15 cellular contexts compared by ENCODE assay signal in genomic region chr1:27967884-27968466, GRCh38. TPM values are rescaled to one million over a fixed set of nuclear protein-coding genes. Genes with fewer than 3 reads are reported as not detected.
DNase-seq lines count a peak whose midpoint lies in the region; ATAC-seq and TF ChIP-seq lines count a peak whose summit lies in the region.
"Had no signal": no experiment of that assay in that cellular context is flagged by ENCODE, and none has a peak within 500 bp of the region (broad histone marks: within the 10 kb centered on the region; RNA-seq: fewer than 3 reads in every experiment).

No MANE protein-coding gene starts in this region.

- no peak overlapping the region for H3K14ac ChIP-seq in mesenchymal stem cell (ENCODE audit: low read length in 2 of 2)

- no peak overlapping the region for H2BK120ac ChIP-seq in mesenchymal stem cell (ENCODE audit: low read depth, low read length)

- peak; percentile 9 for DNase-seq in activated T-cell treated with anti-CD3 and anti-CD28 coated beads, Interleukin-2, amount 50 U/mL, for 24 hours
- DNase-seq in activated T-cell treated with anti-CD3 and anti-CD28 coated beads for 4 hours (no peak), mesenchymal stem cell (no peak), NCI-H2081 (lab: John Stamatoyannopoulos, UW) (no peak), testis (no peak), WERI-Rb-1 (no peak)
- no peak for DNase-seq in activated T-helper 2 cell treated with anti-CD3 and anti-CD28 coated beads, Interferon-gamma antibody, Interleukin-2, Interleukin-4, amounts not matched to agents 10 μg/mL and 5 μg/mL and 100 μg/mL, durations not matched to agents 14 hours and 24 hours and 36 hours (ENCODE audit: low spot score)
- DNase-seq: activated B cell treated with CpG ODN at 0.5 μM for 24 hours, cerebellar nuclear complex, DMS153, NCI-H1417 treated with DMSO at 0.1 percent for 48 hours had no signal

- H2BK12ac ChIP-seq in mesenchymal stem cell (ENCODE audit: low read length in 2 of 2), result no peak overlapping the region

- intact Hi-C loops in activated T-helper 2 cell treated with anti-CD3 and anti-CD28 coated beads, Interferon-gamma antibody, Interleukin-2, Interleukin-4, amounts not matched to agents 10 μg/mL and 5 μg/mL and 100 μg/mL, durations not matched to agents 14 hours and 24 hours and 36 hours (cut with micrococcal nuclease), result no loop called here
- intact Hi-C loops in testis (cut with DNase I; ENCODE audit: low total_unique reads), result no loop called here

- H3K18ac ChIP-seq in mesenchymal stem cell (ENCODE audit: low read depth in 1 of 2, low read length in 2 of 2), result peak overlapping the region; percentile 58 to 80

- no peak overlapping the region for H3K4me3 ChIP-seq in mesenchymal stem cell (ENCODE audit: insufficient read depth in 1 of 2, low read depth in 1 of 2, low read length in 2 of 2)
- H3K4me3 ChIP-seq in testis, result no peak overlapping the region
- H3K4me3 ChIP-seq in WERI-Rb-1 (ENCODE audit: low read depth, low read length), result no peak overlapping the region
- H3K4me3 ChIP-seq: lung, upper lobe of left lung had no signal

- no peak overlapping the region for H2AFZ ChIP-seq in mesenchymal stem cell (ENCODE audit: low read depth, low read length)

- H4K8ac ChIP-seq in mesenchymal stem cell (ENCODE audit: low read length), result no peak overlapping the region

- H3K27me3 ChIP-seq in mesenchymal stem cell (ENCODE audit: control insufficient read depth in 1 of 2, insufficient read depth in 1 of 2, low read length in 2 of 2) (no peaks in the 10 kb centered on the region), testis (no peaks in the 10 kb centered on the region), WERI-Rb-1 (ENCODE audit: insufficient read depth, low read depth, severe bottlenecking) (no peaks in the 10 kb centered on the region)
- H3K27me3 ChIP-seq: upper lobe of left lung had no signal

- H2AK5ac ChIP-seq in mesenchymal stem cell (ENCODE audit: low read length, severe bottlenecking), result no peak overlapping the region

- peak overlapping the region; percentile 7 for H4K91ac ChIP-seq in mesenchymal stem cell (ENCODE audit: low read length)

- H3K9me3 ChIP-seq in mesenchymal stem cell (ENCODE audit: control insufficient read depth, low read length) (no peaks in the 10 kb centered on the region), testis (no peaks in the 10 kb centered on the region), WERI-Rb-1 (ENCODE audit: severe bottlenecking) (no peaks in the 10 kb centered on the region)
- H3K9me3 ChIP-seq: upper lobe of left lung had no signal

- peaks cover 49 to 62% of the 10 kb centered on the region in 2 experiments for H3K36me3 ChIP-seq in mesenchymal stem cell (ENCODE audit: control insufficient read depth in 1 of 2, insufficient read depth in 2 of 2, low read depth in 1 of 2, low read length in 2 of 2)
- no peaks in the 10 kb centered on the region for H3K36me3 ChIP-seq in testis (ENCODE audit: low read depth, missing control alignments)
- peaks cover 5% of the 10 kb centered on the region; the same call in 1 of the 2 replicates for H3K36me3 ChIP-seq in WERI-Rb-1

- H3K36me3 Mint-ChIP-seq in activated T-cell treated with anti-CD3 and anti-CD28 coated beads, Interleukin-2, amount 50 U/mL, for 24 hours (ENCODE audit: low read depth), result peaks cover 76% of the 10 kb centered on the region
- peaks cover 31% of the 10 kb centered on the region for H3K36me3 Mint-ChIP-seq in activated T-helper 2 cell treated with anti-CD3 and anti-CD28 coated beads, Interferon-gamma antibody, Interleukin-2, Interleukin-4, amounts not matched to agents 10 μg/mL and 5 μg/mL and 100 μg/mL, durations not matched to agents 14 hours and 24 hours and 36 hours (ENCODE audit: low read depth)
- peaks cover 39% of the 10 kb centered on the region for H3K36me3 Mint-ChIP-seq in stimulated activated memory B cell treated with anti-CD40 and anti-IgM and Interleukin-4, amounts not matched to agents 10 μg/mL and 1 μg/mL and 100 μg/mL, for 72 hours

- no peaks in the 10 kb centered on the region for H3K27me3 Mint-ChIP-seq in activated T-cell treated with anti-CD3 and anti-CD28 coated beads, Interleukin-2, amount 50 U/mL, for 24 hours
- H3K27me3 Mint-ChIP-seq in activated T-helper 2 cell treated with anti-CD3 and anti-CD28 coated beads, Interferon-gamma antibody, Interleukin-2, Interleukin-4, amounts not matched to agents 10 μg/mL and 5 μg/mL and 100 μg/mL, durations not matched to agents 14 hours and 24 hours and 36 hours (ENCODE audit: low read depth), result no peaks in the 10 kb centered on the region
- no peaks in the 10 kb centered on the region for H3K27me3 Mint-ChIP-seq in stimulated activated memory B cell treated with anti-CD40 and anti-IgM and Interleukin-4, amounts not matched to agents 10 μg/mL and 1 μg/mL and 100 μg/mL, for 72 hours
- H3K27me3 Mint-ChIP-seq: activated B cell treated with CpG ODN at 0.5 μM for 24 hours had no signal

- H3K79me1 ChIP-seq in mesenchymal stem cell (replicated peaks; ENCODE audit: low read length, poor library complexity, severe bottlenecking), result peaks cover 14% of the 10 kb centered on the region

- H3K9me3 Mint-ChIP-seq in activated T-cell treated with anti-CD3 and anti-CD28 coated beads, Interleukin-2, amount 50 U/mL, for 24 hours, result no peaks in the 10 kb centered on the region
- no peaks in the 10 kb centered on the region for H3K9me3 Mint-ChIP-seq in activated T-helper 2 cell treated with anti-CD3 and anti-CD28 coated beads, Interferon-gamma antibody, Interleukin-2, Interleukin-4, amounts not matched to agents 10 μg/mL and 5 μg/mL and 100 μg/mL, durations not matched to agents 14 hours and 24 hours and 36 hours
- H3K9me3 Mint-ChIP-seq in stimulated activated memory B cell treated with anti-CD40 and anti-IgM and Interleukin-4, amounts not matched to agents 10 μg/mL and 1 μg/mL and 100 μg/mL, for 72 hours, result no peaks in the 10 kb centered on the region
- H3K9me3 Mint-ChIP-seq: activated B cell treated with CpG ODN at 0.5 μM for 24 hours had no signal

- peak overlapping the region; percentile 79 for H3K27ac Mint-ChIP-seq in activated T-cell treated with anti-CD3 and anti-CD28 coated beads, Interleukin-2, amount 50 U/mL, for 24 hours
- peak overlapping the region; percentile 20 for H3K27ac Mint-ChIP-seq in activated T-helper 2 cell treated with anti-CD3 and anti-CD28 coated beads, Interferon-gamma antibody, Interleukin-2, Interleukin-4, amounts not matched to agents 10 μg/mL and 5 μg/mL and 100 μg/mL, durations not matched to agents 14 hours and 24 hours and 36 hours
- H3K27ac Mint-ChIP-seq in stimulated activated memory B cell treated with anti-CD40 and anti-IgM and Interleukin-4, amounts not matched to agents 10 μg/mL and 1 μg/mL and 100 μg/mL, for 72 hours, result peak overlapping the region; percentile 4
- H3K27ac Mint-ChIP-seq: activated B cell treated with CpG ODN at 0.5 μM for 24 hours had no signal

- H3K4me1 Mint-ChIP-seq in activated T-cell treated with anti-CD3 and anti-CD28 coated beads, Interleukin-2, amount 50 U/mL, for 24 hours (ENCODE audit: low read depth), result peaks cover 21% of the 10 kb centered on the region
- peaks cover 11% of the 10 kb centered on the region for H3K4me1 Mint-ChIP-seq in activated T-helper 2 cell treated with anti-CD3 and anti-CD28 coated beads, Interferon-gamma antibody, Interleukin-2, Interleukin-4, amounts not matched to agents 10 μg/mL and 5 μg/mL and 100 μg/mL, durations not matched to agents 14 hours and 24 hours and 36 hours (ENCODE audit: low read depth)
- H3K4me1 Mint-ChIP-seq in stimulated activated memory B cell treated with anti-CD40 and anti-IgM and Interleukin-4, amounts not matched to agents 10 μg/mL and 1 μg/mL and 100 μg/mL, for 72 hours, result peaks cover 7% of the 10 kb centered on the region

- TF ChIP-seq POLR2A in testis (IDR thresholded peaks at IDR 0.05), result no peak

- TF ChIP-seq CTCF in testis (IDR thresholded peaks at IDR 0.05) (no peak), WERI-Rb-1 (IDR thresholded peaks at IDR 0.05; ENCODE audit: low read depth, low read length) (no peak)

- no peak overlapping the region for H3K23ac ChIP-seq in mesenchymal stem cell (ENCODE audit: low read length in 2 of 2)

- H3K4me3 Mint-ChIP-seq in activated T-cell treated with anti-CD3 and anti-CD28 coated beads, Interleukin-2, amount 50 U/mL, for 24 hours, result no peak overlapping the region
- no peak overlapping the region for H3K4me3 Mint-ChIP-seq in activated T-helper 2 cell treated with anti-CD3 and anti-CD28 coated beads, Interferon-gamma antibody, Interleukin-2, Interleukin-4, amounts not matched to agents 10 μg/mL and 5 μg/mL and 100 μg/mL, durations not matched to agents 14 hours and 24 hours and 36 hours (ENCODE audit: low read depth)
- no peak overlapping the region for H3K4me3 Mint-ChIP-seq in stimulated activated memory B cell treated with anti-CD40 and anti-IgM and Interleukin-4, amounts not matched to agents 10 μg/mL and 1 μg/mL and 100 μg/mL, for 72 hours
- H3K4me3 Mint-ChIP-seq: activated B cell treated with CpG ODN at 0.5 μM for 24 hours had no signal

- H3K27ac ChIP-seq in mesenchymal stem cell (ENCODE audit: low read length, poor library complexity, severe bottlenecking) (no peak overlapping the region), testis (no peak overlapping the region), WERI-Rb-1 (no peak overlapping the region)
- H3K27ac ChIP-seq: upper lobe of left lung had no signal

- H3K4ac ChIP-seq in mesenchymal stem cell (ENCODE audit: low read depth in 1 of 2, low read length in 2 of 2), result peak overlapping the region in 1 of 2 experiments; percentile 27

- H3K9ac ChIP-seq in mesenchymal stem cell (ENCODE audit: low read length), result peak overlapping the region; percentile 81

- H3K4me1 ChIP-seq in mesenchymal stem cell (ENCODE audit: control insufficient read depth, insufficient read depth, low read depth, low read length) (peaks cover 9% of the 10 kb centered on the region), testis (peaks cover 8% of the 10 kb centered on the region)

- 73% methylated on average over 3 of the region's 4 CpGs for whole genome bisulfite sequencing in mesenchymal stem cell
- 85 to 95% methylated on average over 4 of the region's 4 CpGs for WGBS in testis, 2 donors

- H3K4me2 ChIP-seq in mesenchymal stem cell (ENCODE audit: low read length, poor library complexity, severe bottlenecking), result no peak overlapping the region

- H2BK5ac ChIP-seq in mesenchymal stem cell (ENCODE audit: low read depth, low read length, poor library complexity, severe bottlenecking), result no peak overlapping the region

- H2BK15ac ChIP-seq in mesenchymal stem cell (ENCODE audit: low read depth, poor library complexity, severe bottlenecking), result peak overlapping the region; percentile 55

- no peak for ATAC-seq in stimulated activated memory B cell treated with anti-CD40 and anti-IgM and Interleukin-4, amounts not matched to agents 10 μg/mL and 1 μg/mL and 100 μg/mL, for 72 hours
- ATAC-seq: SK-N-SH treated with all-trans-retinoic acid at 6 μM for 48 hours had no signal

RNA-seq across cellular contexts. Expression of gene XKR8, which starts 8.2 kb away (rescaled TPM):
- total RNA-seq in activated T-helper 2 cell treated with anti-CD3 and anti-CD28 coated beads, Interferon-gamma antibody, Interleukin-2, Interleukin-4, amounts not matched to agents 10 μg/mL and 5 μg/mL and 100 μg/mL, durations not matched to agents 14 hours and 24 hours and 36 hours, result 6.3 and 6.5 TPM in 2 replicates
- polyA plus RNA-seq in mesenchymal stem cell (2013, experiment 1 of 2), result 12.0 TPM
- 12.6 TPM for polyA plus RNA-seq in mesenchymal stem cell (2013, experiment 2 of 2)
- 10 to 100 TPM; 10.9 to 11.7 TPM for total RNA-seq in testis
- 7.8 TPM for polyA plus RNA-seq in testis (ENCODE audit: insufficient read depth, low read depth, low replicate concordance)

RNA-seq across cellular contexts. Expression of gene SMPDL3B, which starts 33.2 kb away (rescaled TPM):
- total RNA-seq in activated T-helper 2 cell treated with anti-CD3 and anti-CD28 coated beads, Interferon-gamma antibody, Interleukin-2, Interleukin-4, amounts not matched to agents 10 μg/mL and 5 μg/mL and 100 μg/mL, durations not matched to agents 14 hours and 24 hours and 36 hours, result 0.37 and 0.44 TPM in 2 replicates
- polyA plus RNA-seq in mesenchymal stem cell (2013, experiment 1 of 2), result 0.08 TPM
- polyA plus RNA-seq in mesenchymal stem cell (2013, experiment 2 of 2), result 0.04 TPM
- total RNA-seq in testis, result 1 to 10 TPM; 2.1 to 2.5 TPM
- polyA plus RNA-seq in testis (ENCODE audit: insufficient read depth, low read depth, low replicate concordance), result 2.7 TPM
- total RNA-seq: activated B cell treated with CpG ODN at 0.5 μM for 24 hours had no signal

RNA-seq across cellular contexts. Expression of gene RPA2, which starts 53.6 kb away (rescaled TPM):
- 80.7 and 80.8 TPM in 2 replicates for total RNA-seq in activated T-helper 2 cell treated with anti-CD3 and anti-CD28 coated beads, Interferon-gamma antibody, Interleukin-2, Interleukin-4, amounts not matched to agents 10 μg/mL and 5 μg/mL and 100 μg/mL, durations not matched to agents 14 hours and 24 hours and 36 hours
- polyA plus RNA-seq in mesenchymal stem cell (2013, experiment 1 of 2), result 14.3 TPM
- 14.6 TPM for polyA plus RNA-seq in mesenchymal stem cell (2013, experiment 2 of 2)
- 10 to 100 TPM; 67.7 to 71.3 TPM for total RNA-seq in testis
- polyA plus RNA-seq in testis (ENCODE audit: insufficient read depth, low read depth, low replicate concordance), result 131 TPM

Comparison
In these comparisons a context has a peak if more than half of its experiments do, and no peak if none do; other contexts are left out.
1. H3K27ac Mint-ChIP-seq: peak in every context shown above with its lines; median percentile 79 in activated T-cell treated with anti-CD3 and anti-CD28 coated beads, Interleukin-2, amount 50 U/mL, for 24 hours; 20 in activated T-helper 2 cell treated with anti-CD3 and anti-CD28 coated beads, Interferon-gamma antibody, Interleukin-2, Interleukin-4, amounts not matched to agents 10 μg/mL and 5 μg/mL and 100 μg/mL, durations not matched to agents 14 hours and 24 hours and 36 hours; 4 in stimulated activated memory B cell treated with anti-CD40 and anti-IgM and Interleukin-4, amounts not matched to agents 10 μg/mL and 1 μg/mL and 100 μg/mL, for 72 hours.